Comparison of ENCODE assay signal across 1 cellular context in the genomic region with DNA sequence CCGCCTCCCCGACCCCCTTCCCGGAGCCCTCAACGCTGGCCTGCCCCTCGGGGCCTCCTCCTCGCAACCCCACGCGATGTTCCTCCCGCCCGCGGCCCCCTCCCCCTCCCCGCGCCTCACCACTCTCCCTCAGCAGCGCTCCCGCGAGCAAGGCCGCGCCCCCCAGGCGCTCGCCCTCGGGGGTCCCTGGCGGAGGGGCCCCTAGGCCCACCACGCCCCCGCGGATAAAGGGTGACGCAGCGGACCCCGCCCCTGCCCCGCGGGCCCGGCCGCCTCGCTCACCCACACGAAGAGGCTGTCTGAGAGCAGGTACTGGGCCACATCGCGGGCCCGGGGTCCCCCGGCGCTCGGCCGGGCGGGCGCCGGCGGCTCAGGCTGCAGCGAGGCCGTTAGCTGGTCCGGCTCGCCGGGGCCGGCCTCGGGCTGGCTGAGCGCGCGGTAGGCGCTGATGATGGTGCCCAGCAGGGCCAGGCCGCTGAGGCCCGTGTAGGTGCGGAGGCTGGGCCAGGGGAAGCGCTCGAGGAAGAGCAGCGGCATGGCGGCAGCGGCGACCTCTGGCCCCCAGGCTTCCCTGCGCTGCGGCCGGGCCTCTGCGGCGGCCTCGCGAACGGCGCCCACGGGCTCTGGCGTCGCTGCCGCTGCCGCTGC.
TF ChIP-seq lines count a peak whose summit lies in the region.

No MANE protein-coding gene starts in this region.

TF ChIP-seq in K562, 482 proteins besides CTCF, POLR2A, EP300 and RAD21 (continued from another document):
- no peak for TF ChIP-seq NR2C2 (CRISPR knock-in tag; IDR thresholded peaks at IDR 0.05)
- TF ChIP-seq NR2C2 (tag; IDR thresholded peaks at IDR 0.05), result peak; percentile 62; the same call in 1 of the 2 replicates
- TF ChIP-seq, protein P1, sequence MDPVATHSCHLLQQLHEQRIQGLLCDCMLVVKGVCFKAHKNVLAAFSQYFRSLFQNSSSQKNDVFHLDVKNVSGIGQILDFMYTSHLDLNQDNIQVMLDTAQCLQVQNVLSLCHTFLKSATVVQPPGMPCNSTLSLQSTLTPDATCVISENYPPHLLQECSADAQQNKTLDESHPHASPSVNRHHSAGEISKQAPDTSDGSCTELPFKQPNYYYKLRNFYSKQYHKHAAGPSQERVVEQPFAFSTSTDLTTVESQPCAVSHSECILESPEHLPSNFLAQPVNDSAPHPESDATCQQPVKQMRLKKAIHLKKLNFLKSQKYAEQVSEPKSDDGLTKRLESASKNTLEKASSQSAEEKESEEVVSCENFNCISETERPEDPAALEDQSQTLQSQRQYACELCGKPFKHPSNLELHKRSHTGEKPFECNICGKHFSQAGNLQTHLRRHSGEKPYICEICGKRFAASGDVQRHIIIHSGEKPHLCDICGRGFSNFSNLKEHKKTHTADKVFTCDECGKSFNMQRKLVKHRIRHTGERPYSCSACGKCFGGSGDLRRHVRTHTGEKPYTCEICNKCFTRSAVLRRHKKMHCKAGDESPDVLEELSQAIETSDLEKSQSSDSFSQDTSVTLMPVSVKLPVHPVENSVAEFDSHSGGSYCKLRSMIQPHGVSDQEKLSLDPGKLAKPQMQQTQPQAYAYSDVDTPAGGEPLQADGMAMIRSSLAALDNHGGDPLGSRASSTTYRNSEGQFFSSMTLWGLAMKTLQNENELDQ (CRISPR knock-in tag; IDR thresholded peaks at IDR 0.05; ENCODE audit: borderline replicate concordance), result no peak
- TF ChIP-seq, protein P2, sequence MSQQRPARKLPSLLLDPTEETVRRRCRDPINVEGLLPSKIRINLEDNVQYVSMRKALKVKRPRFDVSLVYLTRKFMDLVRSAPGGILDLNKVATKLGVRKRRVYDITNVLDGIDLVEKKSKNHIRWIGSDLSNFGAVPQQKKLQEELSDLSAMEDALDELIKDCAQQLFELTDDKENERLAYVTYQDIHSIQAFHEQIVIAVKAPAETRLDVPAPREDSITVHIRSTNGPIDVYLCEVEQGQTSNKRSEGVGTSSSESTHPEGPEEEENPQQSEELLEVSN (IDR thresholded peaks at IDR 0.05; ENCODE audit: borderline replicate concordance in 1 of 2, extremely low read depth in 1 of 2, insufficient read depth in 1 of 2, insufficient read length in 1 of 2, low read depth in 1 of 2, low read length in 1 of 2, poor library complexity in 1 of 2, severe bottlenecking in 1 of 2), result peak in 1 of 2 experiments; percentile 6
- no peak for TF ChIP-seq RBM17 (IDR thresholded peaks at IDR 0.05; ENCODE audit: borderline replicate concordance, low read depth, low read length)
